In the genomic region with DNA sequence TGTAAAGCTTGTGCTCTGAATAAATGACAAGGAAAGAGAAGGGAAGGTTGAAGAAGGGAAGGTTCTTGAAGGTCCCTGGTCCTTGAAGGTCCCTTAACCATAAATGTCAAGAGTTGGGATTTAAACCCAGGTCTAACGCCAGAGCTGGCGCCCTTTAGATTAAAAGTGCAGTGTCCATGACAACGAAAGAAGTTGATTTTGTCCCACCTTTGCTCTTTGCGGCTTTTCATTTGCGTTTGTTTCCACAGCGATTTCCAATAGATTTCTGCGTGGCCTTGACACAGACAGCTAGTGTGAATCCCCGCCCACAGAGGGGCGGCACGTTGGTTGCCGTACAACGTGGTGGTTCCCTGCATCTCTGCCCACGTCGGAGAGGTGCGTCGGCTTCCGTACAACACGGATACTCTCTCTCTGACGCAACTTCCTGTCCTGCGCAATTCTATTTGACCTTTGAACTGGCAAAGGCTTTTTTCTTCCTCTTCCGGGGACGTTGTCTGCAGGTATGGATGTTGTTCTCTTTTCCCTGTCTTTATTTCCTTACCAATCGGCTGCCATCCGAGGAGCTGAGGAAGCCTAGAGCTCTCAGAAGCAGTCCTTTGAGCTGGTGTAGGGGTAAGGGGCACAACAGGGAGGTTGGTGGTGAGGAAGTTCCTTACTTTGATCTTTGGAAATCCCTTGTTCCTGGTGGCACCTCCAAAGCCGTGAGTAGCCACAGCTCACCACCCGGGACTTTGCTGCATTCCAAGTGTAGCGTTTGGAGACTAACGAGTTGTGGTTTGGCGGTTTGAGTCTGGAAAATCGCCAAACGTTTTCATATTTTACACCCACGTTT, we compare ENCODE assay signal across 8 cellular contexts.
DNase-seq lines count a peak whose midpoint lies in the region; ATAC-seq and TF ChIP-seq lines count a peak whose summit lies in the region.

A gene (plus strand): TSS at position 476 of the 832 bp plus-strand sequence. CDS start 1,384 bp downstream, outside the sequence.

- peak within 1 kb of the TSS; percentile 86 for H3K4me3 ChIP-seq in HAP-1
- peak within 1 kb of the TSS; percentile 87 for H3K4me3 ChIP-seq in MM.1S (ENCODE audit: low read length)

- H3K4me3 Mint-ChIP-seq in nephron progenitor cell, result peak within 1 kb of the TSS; percentile 95
- H3K4me3 Mint-ChIP-seq in stimulated activated naive CD8-positive, alpha-beta T cell treated with anti-CD3 and anti-CD28 coated beads, Interleukin-15, amount 100 ng/mL, for 72 hours, result peak within 1 kb of the TSS; percentile 95

- peaks cover 45% of the 10 kb centered on the region for H3K79me2 ChIP-seq in MM.1S (ENCODE audit: low read length)

- H3K36me3 ChIP-seq in ES-I3 (ENCODE audit: insufficient read depth, low read length), result peaks cover 34% of the 10 kb centered on the region
- peaks cover 48% of the 10 kb centered on the region for H3K36me3 ChIP-seq in HAP-1 (replicated peaks)
- peaks cover 9% of the 10 kb centered on the region; the same call in 1 of the 2 replicates for H3K36me3 ChIP-seq in MM.1S (replicated peaks; ENCODE audit: insufficient read depth, low read length)

- no peaks in the 10 kb centered on the region for H3K9me3 ChIP-seq in ES-I3 (ENCODE audit: control insufficient read depth, insufficient read depth, low read length)
- H3K9me3 ChIP-seq in HAP-1, result no peaks in the 10 kb centered on the region
- H3K9me3 ChIP-seq in MM.1S (replicated peaks; ENCODE audit: insufficient read depth, low read length), result no peaks in the 10 kb centered on the region

- peak within 1 kb of the TSS; percentile 98 for H3K9ac ChIP-seq in ES-I3 (ENCODE audit: low read depth, low read length)
- peak within 1 kb of the TSS; percentile 90 for H3K9ac ChIP-seq in MM.1S (ENCODE audit: low read length)

- H3K4me1 Mint-ChIP-seq in nephron progenitor cell, result peaks cover 54% of the 10 kb centered on the region
- H3K4me1 Mint-ChIP-seq in stimulated activated naive CD8-positive, alpha-beta T cell treated with anti-CD3 and anti-CD28 coated beads, Interleukin-15, amount 100 ng/mL, for 72 hours, result peaks cover 41% of the 10 kb centered on the region

- peak within 1 kb of the TSS; percentile 87 for H2AFZ ChIP-seq in MM.1S (ENCODE audit: low read length)

- in situ Hi-C loops in HAP-1 (cut with MboI; ENCODE audit: low sequenced_read_pairs), result no loop called here

- H3K4me1 ChIP-seq in ES-I3 (ENCODE audit: insufficient read depth, low read length) (no peaks in the 10 kb centered on the region; the same call in 1 of the 2 replicates), HAP-1 (peaks cover 28% of the 10 kb centered on the region), MM.1S (ENCODE audit: low read length) (0 out of 2 replicates have a peak, but pooled peaks cover 3% of the 10 kb centered on the region)

- H3F3A ChIP-seq in MM.1S (ENCODE audit: insufficient read depth, low read length), result 0 out of 2 replicates have a peak, but pooled peaks cover 7% of the 10 kb centered on the region

- DNase-seq in HAP-1 (ENCODE audit: low spot score in 2 of 2) (peak; percentile 95 to 97), MM.1S (peak; percentile 99), SIG-M5 (lab: John Stamatoyannopoulos, UW) (peak; percentile 89), activated gamma-delta T cell (lab: John Stamatoyannopoulos, UW) (peak; percentile 73), fibroblast of the conjunctiva (ENCODE audit: low read depth) (peak; percentile 96), nephron progenitor cell (peak; percentile 93)
- DNase-seq in stimulated activated naive CD8-positive, alpha-beta T cell treated with anti-CD3 and anti-CD28 coated beads, Interleukin-15, amount 100 ng/mL, for 72 hours, result peak; percentile 88 to 97

- ATAC-seq in stimulated activated naive CD8-positive, alpha-beta T cell treated with anti-CD3 and anti-CD28 coated beads, Interleukin-15, amount 100 ng/mL, for 72 hours, result peak; percentile 98

- H3K36me3 Mint-ChIP-seq in nephron progenitor cell (ENCODE audit: low read depth), result peaks cover 44% of the 10 kb centered on the region

- peak within 1 kb of the TSS; percentile 80 for H3K4me2 ChIP-seq in MM.1S (ENCODE audit: low read depth, low read length)

- no peaks in the 10 kb centered on the region for H3K27me3 Mint-ChIP-seq in nephron progenitor cell (ENCODE audit: low read depth, poor library complexity)
- H3K27me3 Mint-ChIP-seq in stimulated activated naive CD8-positive, alpha-beta T cell treated with anti-CD3 and anti-CD28 coated beads, Interleukin-15, amount 100 ng/mL, for 72 hours, result no peaks in the 10 kb centered on the region

- H3K9me2 ChIP-seq in MM.1S (replicated peaks; ENCODE audit: insufficient read depth, low read length), result no peaks in the 10 kb centered on the region

- peak within 1 kb of the TSS; percentile 100 for H3K27ac Mint-ChIP-seq in nephron progenitor cell
- peak within 1 kb of the TSS; percentile 99 for H3K27ac Mint-ChIP-seq in stimulated activated naive CD8-positive, alpha-beta T cell treated with anti-CD3 and anti-CD28 coated beads, Interleukin-15, amount 100 ng/mL, for 72 hours

- H3K27me3 ChIP-seq in HAP-1 (ENCODE audit: low read depth), result no peaks in the 10 kb centered on the region
- H3K27me3 ChIP-seq in MM.1S (replicated peaks; ENCODE audit: insufficient read depth, low read length), result no peaks in the 10 kb centered on the region

- no peak for TF ChIP-seq CTCF in MM.1S (IDR thresholded peaks at IDR 0.05; ENCODE audit: low read length)
- no peak for TF ChIP-seq CTCF in nephron progenitor cell (IDR thresholded peaks at IDR 0.05)

- peaks cover 11% of the 10 kb centered on the region; the same call in 1 of the 2 replicates for H4K20me1 ChIP-seq in MM.1S (ENCODE audit: insufficient read depth, low read length)

- H3K9me3 Mint-ChIP-seq in nephron progenitor cell, result peaks cover 16% of the 10 kb centered on the region
- H3K9me3 Mint-ChIP-seq in stimulated activated naive CD8-positive, alpha-beta T cell treated with anti-CD3 and anti-CD28 coated beads, Interleukin-15, amount 100 ng/mL, for 72 hours, result no peaks in the 10 kb centered on the region

- H3K27ac ChIP-seq in MM.1S (ENCODE audit: low read length), result peak within 1 kb of the TSS; percentile 60; the same call in 1 of the 2 replicates

Comparison
In these comparisons a context has a peak if more than half of its experiments do, and no peak if none do; other contexts are left out.
1. Peak in every context shown above with its lines: DNase-seq, ATAC-seq, H3K4me3 ChIP-seq and H3K27ac ChIP-seq.